In the genomic region with DNA sequence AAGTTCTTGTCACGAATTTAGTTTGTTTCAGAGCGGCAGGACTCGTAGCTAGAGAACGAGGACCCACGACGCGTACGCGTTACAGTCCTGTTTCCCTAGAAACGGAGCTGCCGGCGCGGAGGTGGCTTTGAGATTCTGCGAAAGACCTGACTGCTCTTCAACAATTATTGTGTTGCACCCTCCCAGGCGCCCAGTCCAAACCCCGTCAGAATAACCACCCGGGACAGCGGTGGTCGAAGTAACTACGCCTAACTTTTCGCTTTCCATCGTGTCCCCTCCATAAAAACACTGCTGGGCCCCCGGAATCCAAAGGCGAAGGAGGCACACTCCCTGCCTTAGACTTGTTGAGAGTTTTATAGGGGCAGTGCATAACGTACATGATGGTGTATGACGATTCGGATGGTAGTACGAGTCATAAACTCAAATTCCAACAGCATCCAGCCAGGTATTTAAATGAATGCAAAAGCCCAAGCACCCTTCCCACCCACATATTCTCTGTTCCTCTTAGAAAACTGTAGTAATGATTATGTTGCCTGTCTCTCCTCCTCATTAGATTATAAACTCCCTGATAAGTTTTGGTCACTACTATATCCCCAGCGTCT, we compare ENCODE assay signal across 8 cellular contexts. TPM values are rescaled to one million over a fixed set of nuclear protein-coding genes. Genes with fewer than 3 reads are reported as not detected.
DNase-seq lines count a peak whose midpoint lies in the region; ATAC-seq, FAIRE-seq and TF ChIP-seq lines count a peak whose summit lies in the region.

No MANE protein-coding gene starts in this region.

- TF ChIP-seq CTCF in endothelial cell of umbilical vein (IDR thresholded peaks at IDR 0.05; ENCODE audit: extremely low read depth in 1 of 2, insufficient read depth in 1 of 2, low read depth in 1 of 2, low read length in 2 of 2) = no peak
- TF ChIP-seq CTCF in nephron progenitor cell (IDR thresholded peaks at IDR 0.05) = no peak

- H3K79me2 ChIP-seq in endothelial cell of umbilical vein (ENCODE audit: control insufficient read depth, insufficient read depth, low read length) = peaks cover 25% of the 10 kb centered on the region

- no peaks in the 10 kb centered on the region for H3K9me1 ChIP-seq in endothelial cell of umbilical vein (replicated peaks; ENCODE audit: control insufficient read depth, extremely low read depth, insufficient read depth, low read length)

- H3K4me1 Mint-ChIP-seq in nephron progenitor cell = peaks cover 24% of the 10 kb centered on the region

- H3K4me1 ChIP-seq in endothelial cell of umbilical vein (ENCODE audit: control insufficient read depth, extremely low read depth, insufficient read depth, low read length) = peaks cover 12% of the 10 kb centered on the region

- intact Hi-C loops in endothelial cell of umbilical vein (cut with micrococcal nuclease) = loop anchor here (1.0 to 10.0 kb wide), 5 partner anchors 331 to 1339 kb away; no protein-coding TSS in a partner anchor

- POLR2A ChIA-PET in endothelial cell of umbilical vein (lab: Charles Lee) = interaction anchor here (0.6 to 1.5 kb wide), 4 partner anchors 9 to 459 kb away, joined by 3 to 5 read pairs (median 3); partner anchors contain the start of gene FMNL2

- ATAC-seq in HG02763 (IDR thresholded peaks at IDR 0.05; ENCODE audit: unreplicated experiment) (peak; percentile 13), GM18861 (IDR thresholded peaks at IDR 0.05; ENCODE audit: unreplicated experiment) (no peak)

- peak overlapping the region; percentile 100 for H3K27ac Mint-ChIP-seq in nephron progenitor cell

- peaks cover 0 to 3% of the 10 kb centered on the region in 2 experiments for H3K27me3 ChIP-seq in endothelial cell of umbilical vein (ENCODE audit: control insufficient read depth in 2 of 2, insufficient read depth in 2 of 2, low read length in 2 of 2)

- peaks cover 10% of the 10 kb centered on the region for H3K36me3 Mint-ChIP-seq in nephron progenitor cell (ENCODE audit: low read depth)

- DNase-seq in SIG-M5 treated with dmso at 0.1 percent for 504 hours (lab: John Stamatoyannopoulos, UW; ENCODE audit: unreplicated experiment) (peak; percentile 28), SIG-M5 (lab: John Stamatoyannopoulos, UW) (no peak), endothelial cell of umbilical vein (ENCODE audit: low read depth, low spot score) (no peak), nephron progenitor cell (no peak), NCI-H1105 (lab: John Stamatoyannopoulos, UW) (no peak)

- H3K27ac ChIP-seq in endothelial cell of umbilical vein (ENCODE audit: insufficient read depth, low read depth, low read length) = peak overlapping the region; percentile 95

- dilution Hi-C loops in endothelial cell of umbilical vein (cut with MboI; ENCODE audit: extremely low pct_ligation_motif_present, low sequenced_read_pairs) = no loop called here

- no TSS peak for BruUV-seq in endothelial cell of umbilical vein (replicated peaks; lab: Mats Ljungman, UMichigan)

- CTCF ChIA-PET in endothelial cell of umbilical vein (lab: Charles Lee) = interaction anchor here (0.7 to 2.8 kb wide), 28 partner anchors 9 to 493 kb away, joined by 3 to 82 read pairs (median 5); no protein-coding TSS in a partner anchor

- no peaks in the 10 kb centered on the region for H3K36me3 ChIP-seq in endothelial cell of umbilical vein (ENCODE audit: control insufficient read depth in 2 of 2, extremely low read depth in 1 of 2, insufficient read depth in 2 of 2, low read length in 2 of 2)

- no peaks in the 10 kb centered on the region for H3K9me3 ChIP-seq in endothelial cell of umbilical vein (replicated peaks; ENCODE audit: control insufficient read depth, insufficient read depth, low read length)

- H3K4me3 Mint-ChIP-seq in nephron progenitor cell = peak overlapping the region; percentile 97

- no peak for FAIRE-seq in endothelial cell of umbilical vein (lab: Jason Lieb, UNC)

- peak overlapping the region; percentile 7 to 88 (median 53) for H3K4me3 ChIP-seq in endothelial cell of umbilical vein (replicated peaks in 1 of 3; ENCODE audit: insufficient read depth in 1 of 3, low read depth in 1 of 3, low read length in 3 of 3)

- TF ChIP-seq POLR2A in endothelial cell of umbilical vein (IDR thresholded peaks at IDR 0.05; ENCODE audit: low read depth, low read length) = no peak

- H3K9ac ChIP-seq in endothelial cell of umbilical vein (replicated peaks; ENCODE audit: extremely low read depth, insufficient read depth, low read length) = peak overlapping the region; percentile 98

- peak overlapping the region; percentile 65 for H3K4me2 ChIP-seq in endothelial cell of umbilical vein (ENCODE audit: insufficient read depth, low read length)

- no peaks in the 10 kb centered on the region for H3K27me3 Mint-ChIP-seq in nephron progenitor cell (ENCODE audit: low read depth, poor library complexity)

- peaks cover 33% of the 10 kb centered on the region for H3K9me3 Mint-ChIP-seq in nephron progenitor cell

- H4K20me1 ChIP-seq in endothelial cell of umbilical vein (replicated peaks; ENCODE audit: control insufficient read depth, extremely low read depth, insufficient read depth, low read length) = no peaks in the 10 kb centered on the region

- peak overlapping the region; percentile 87 for H2AFZ ChIP-seq in endothelial cell of umbilical vein (ENCODE audit: low read depth, low read length)

TF ChIP-seq in PFSK-1, 5 proteins besides CTCF, POLR2A, EP300 and RAD21 (continues in another document):
- peak; percentile 49; the same call in 1 of the 2 replicates for TF ChIP-seq TAF1 (IDR thresholded peaks at IDR 0.05; ENCODE audit: borderline replicate concordance, insufficient read depth, low read length)
- TF ChIP-seq REST (IDR thresholded peaks at IDR 0.05; ENCODE audit: insufficient read depth in 1 of 2, low read depth in 2 of 2, low read length in 2 of 2) = 0 out of 4 replicates have a peak, but pooled peaks of 1 of the 2 experiments have one; percentile 3

TF ChIP-seq in endothelial cell of umbilical vein, 7 proteins besides CTCF, POLR2A, EP300 and RAD21:
- TF ChIP-seq EZH2 (IDR thresholded peaks at IDR 0.05; ENCODE audit: borderline replicate concordance, low read depth, low read length, severe bottlenecking) (no peak), FOS (IDR thresholded peaks at IDR 0.05; ENCODE audit: borderline replicate concordance, insufficient read depth, low read length) (no peak), MAX (IDR thresholded peaks at IDR 0.05; ENCODE audit: insufficient read depth, insufficient read length) (no peak), MYC (IDR thresholded peaks at IDR 0.05; ENCODE audit: low read depth, low read length) (no peak), POLR2AphosphoS5 (IDR thresholded peaks at IDR 0.05; ENCODE audit: insufficient read depth, low read depth, low read length) (no peak), JUN (IDR thresholded peaks at IDR 0.05; ENCODE audit: borderline replicate concordance, insufficient read depth, insufficient read length, low read depth) (no peak), GATA2 (IDR thresholded peaks at IDR 0.05; ENCODE audit: insufficient read depth, insufficient read length, low read depth, low read length) (no peak)
TF ChIP-seq in endothelial cell of umbilical vein: peak in this region for 0.

RNA-seq across cellular contexts. Expression of gene STAM2, which starts 0.7 kb away (rescaled TPM):
- 11.5 TPM for polyA plus RNA-seq in PFSK-1 (2012; ENCODE audit: insufficient read length, low read depth)
- total RNA-seq in endothelial cell of umbilical vein = 25.7 and 27.5 TPM in 2 replicates
- 10.1 and 15.1 TPM in 2 replicates for polyA plus RNA-seq in endothelial cell of umbilical vein
- polyA plus RNA-seq in endothelial cell of umbilical vein (2011; cell fraction: cytosol; rRNA removed) = 6.3 and 7.1 TPM in 2 replicates
- 31.7 and 35.8 TPM in 2 replicates for polyA plus RNA-seq in endothelial cell of umbilical vein (2011; cell fraction: nucleus; rRNA removed)
- polyA plus RNA-seq in endothelial cell of umbilical vein (2012) = 15.0 and 15.8 TPM in 2 replicates
- 32.5 and 36.2 TPM in 2 replicates for polyA minus RNA-seq in endothelial cell of umbilical vein
- 13.0 TPM for polyA minus RNA-seq in endothelial cell of umbilical vein (2011; cell fraction: cytosol; rRNA and poly(A)+ RNA removed)
- 23.9 and 38.6 TPM in 2 replicates for polyA minus RNA-seq in endothelial cell of umbilical vein (2011; cell fraction: nucleus; rRNA and poly(A)+ RNA removed)
